ENCODE assay signal across 1 cellular context in the genomic region with DNA sequence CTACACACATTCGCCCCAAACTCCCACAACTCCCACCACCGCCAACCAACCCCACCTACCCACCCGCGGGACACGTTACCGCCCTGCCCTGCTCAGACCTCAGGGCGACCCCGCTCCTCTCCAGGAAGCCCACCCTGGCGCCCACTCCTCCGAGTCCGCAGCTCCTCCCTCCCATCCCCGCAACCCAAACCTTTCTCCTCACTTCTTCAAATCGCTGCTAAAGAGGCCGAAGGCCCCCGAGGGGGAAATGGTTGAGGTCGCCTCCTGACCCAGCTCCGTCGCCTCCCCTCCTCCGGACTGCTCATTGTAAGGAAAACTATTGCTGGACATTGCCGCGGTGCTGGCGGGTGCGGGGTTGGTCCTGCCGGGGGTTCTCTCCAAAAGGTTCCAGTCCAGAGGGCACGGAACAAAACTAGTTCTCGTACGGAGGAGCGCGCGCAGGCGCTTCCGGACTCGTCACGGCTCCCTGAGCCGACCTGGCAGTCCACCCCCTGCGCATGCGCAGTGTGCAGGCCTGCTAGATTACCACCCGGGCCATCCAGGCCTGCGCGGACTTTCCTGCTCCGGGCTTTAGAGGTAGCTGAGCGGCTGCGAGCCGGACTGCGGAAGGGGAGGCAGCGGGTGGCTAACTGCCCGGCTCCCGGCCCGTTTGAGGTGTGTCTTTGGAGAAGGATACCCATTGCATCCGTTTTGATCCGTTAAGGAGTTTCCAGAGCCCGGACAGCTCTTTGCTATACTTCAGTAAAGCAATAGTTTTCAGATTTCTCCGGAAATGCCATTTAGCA.
TF ChIP-seq lines count a peak whose summit lies in the region.

A gene with protein sequence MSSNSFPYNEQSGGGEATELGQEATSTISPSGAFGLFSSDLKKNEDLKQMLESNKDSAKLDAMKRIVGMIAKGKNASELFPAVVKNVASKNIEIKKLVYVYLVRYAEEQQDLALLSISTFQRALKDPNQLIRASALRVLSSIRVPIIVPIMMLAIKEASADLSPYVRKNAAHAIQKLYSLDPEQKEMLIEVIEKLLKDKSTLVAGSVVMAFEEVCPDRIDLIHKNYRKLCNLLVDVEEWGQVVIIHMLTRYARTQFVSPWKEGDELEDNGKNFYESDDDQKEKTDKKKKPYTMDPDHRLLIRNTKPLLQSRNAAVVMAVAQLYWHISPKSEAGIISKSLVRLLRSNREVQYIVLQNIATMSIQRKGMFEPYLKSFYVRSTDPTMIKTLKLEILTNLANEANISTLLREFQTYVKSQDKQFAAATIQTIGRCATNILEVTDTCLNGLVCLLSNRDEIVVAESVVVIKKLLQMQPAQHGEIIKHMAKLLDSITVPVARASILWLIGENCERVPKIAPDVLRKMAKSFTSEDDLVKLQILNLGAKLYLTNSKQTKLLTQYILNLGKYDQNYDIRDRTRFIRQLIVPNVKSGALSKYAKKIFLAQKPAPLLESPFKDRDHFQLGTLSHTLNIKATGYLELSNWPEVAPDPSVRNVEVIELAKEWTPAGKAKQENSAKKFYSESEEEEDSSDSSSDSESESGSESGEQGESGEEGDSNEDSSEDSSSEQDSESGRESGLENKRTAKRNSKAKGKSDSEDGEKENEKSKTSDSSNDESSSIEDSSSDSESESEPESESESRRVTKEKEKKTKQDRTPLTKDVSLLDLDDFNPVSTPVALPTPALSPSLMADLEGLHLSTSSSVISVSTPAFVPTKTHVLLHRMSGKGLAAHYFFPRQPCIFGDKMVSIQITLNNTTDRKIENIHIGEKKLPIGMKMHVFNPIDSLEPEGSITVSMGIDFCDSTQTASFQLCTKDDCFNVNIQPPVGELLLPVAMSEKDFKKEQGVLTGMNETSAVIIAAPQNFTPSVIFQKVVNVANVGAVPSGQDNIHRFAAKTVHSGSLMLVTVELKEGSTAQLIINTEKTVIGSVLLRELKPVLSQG (minus strand): TSS at position 449 of the 785 bp plus-strand sequence. CDS start 119 bp downstream, at position 330.

TF ChIP-seq in HepG2, 621 proteins besides CTCF, POLR2A, EP300 and RAD21 (continued from another document and continues in another):
- TF ChIP-seq ZNF776 (CRISPR knock-in tag; IDR thresholded peaks at IDR 0.05) (no peak), SETDB1 (CRISPR knock-in tag; IDR thresholded peaks at IDR 0.05; ENCODE audit: borderline replicate concordance) (no peak), MAFK (conservative IDR thresholded peaks at IDR 0.05 in 1 of 2, IDR thresholded peaks at IDR 0.05 in 1 of 2; ENCODE audit: low read length in 2 of 2) (no peak), MATR3 (CRISPR knock-in tag; IDR thresholded peaks at IDR 0.05) (no peak), ZNF180 (CRISPR knock-in tag; IDR thresholded peaks at IDR 0.05; ENCODE audit: borderline replicate concordance, low read depth) (peak; percentile 67; the same call in 1 of the 2 replicates), ZNF225 (CRISPR knock-in tag; IDR thresholded peaks at IDR 0.05) (no peak), ZNF546 (CRISPR knock-in tag; conservative IDR thresholded peaks at IDR 0.05) (no peak), ATF7 (IDR thresholded peaks at IDR 0.05) (no peak), ATF7 (CRISPR knock-in tag; IDR thresholded peaks at IDR 0.05) (no peak), CAMTA2 (CRISPR knock-in tag; IDR thresholded peaks at IDR 0.05; ENCODE audit: borderline replicate concordance) (no peak), MBNL3 (CRISPR knock-in tag; conservative IDR thresholded peaks at IDR 0.05) (no peak), MIXL1 (CRISPR knock-in tag; IDR thresholded peaks at IDR 0.05) (peak; percentile 62; the same call in 1 of the 2 replicates), MIER3 (CRISPR knock-in tag; IDR thresholded peaks at IDR 0.05; ENCODE audit: borderline replicate concordance) (peak; percentile 65; the same call in 1 of the 2 replicates), ZMAT3 (CRISPR knock-in tag; conservative IDR thresholded peaks at IDR 0.05) (0 out of 2 replicates have a peak, but pooled peaks have one; percentile 19), ERF (CRISPR knock-in tag; IDR thresholded peaks at IDR 0.05) (peak; percentile 90), SP1 (IDR thresholded peaks at IDR 0.05) (no peak), SP1 (CRISPR knock-in tag; IDR thresholded peaks at IDR 0.05) (peak; percentile 41; the same call in 1 of the 2 replicates), DMAP1 (CRISPR knock-in tag; IDR thresholded peaks at IDR 0.05) (peak; percentile 77; the same call in 1 of the 2 replicates), ZNF24 (IDR thresholded peaks at IDR 0.05) (no peak)
- TF ChIP-seq, protein P1, sequence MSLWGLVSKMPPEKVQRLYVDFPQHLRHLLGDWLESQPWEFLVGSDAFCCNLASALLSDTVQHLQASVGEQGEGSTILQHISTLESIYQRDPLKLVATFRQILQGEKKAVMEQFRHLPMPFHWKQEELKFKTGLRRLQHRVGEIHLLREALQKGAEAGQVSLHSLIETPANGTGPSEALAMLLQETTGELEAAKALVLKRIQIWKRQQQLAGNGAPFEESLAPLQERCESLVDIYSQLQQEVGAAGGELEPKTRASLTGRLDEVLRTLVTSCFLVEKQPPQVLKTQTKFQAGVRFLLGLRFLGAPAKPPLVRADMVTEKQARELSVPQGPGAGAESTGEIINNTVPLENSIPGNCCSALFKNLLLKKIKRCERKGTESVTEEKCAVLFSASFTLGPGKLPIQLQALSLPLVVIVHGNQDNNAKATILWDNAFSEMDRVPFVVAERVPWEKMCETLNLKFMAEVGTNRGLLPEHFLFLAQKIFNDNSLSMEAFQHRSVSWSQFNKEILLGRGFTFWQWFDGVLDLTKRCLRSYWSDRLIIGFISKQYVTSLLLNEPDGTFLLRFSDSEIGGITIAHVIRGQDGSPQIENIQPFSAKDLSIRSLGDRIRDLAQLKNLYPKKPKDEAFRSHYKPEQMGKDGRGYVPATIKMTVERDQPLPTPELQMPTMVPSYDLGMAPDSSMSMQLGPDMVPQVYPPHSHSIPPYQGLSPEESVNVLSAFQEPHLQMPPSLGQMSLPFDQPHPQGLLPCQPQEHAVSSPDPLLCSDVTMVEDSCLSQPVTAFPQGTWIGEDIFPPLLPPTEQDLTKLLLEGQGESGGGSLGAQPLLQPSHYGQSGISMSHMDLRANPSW (CRISPR knock-in tag; IDR thresholded peaks at IDR 0.05; ENCODE audit: borderline replicate concordance) = peak; percentile 85
- TF ChIP-seq, protein P2, sequence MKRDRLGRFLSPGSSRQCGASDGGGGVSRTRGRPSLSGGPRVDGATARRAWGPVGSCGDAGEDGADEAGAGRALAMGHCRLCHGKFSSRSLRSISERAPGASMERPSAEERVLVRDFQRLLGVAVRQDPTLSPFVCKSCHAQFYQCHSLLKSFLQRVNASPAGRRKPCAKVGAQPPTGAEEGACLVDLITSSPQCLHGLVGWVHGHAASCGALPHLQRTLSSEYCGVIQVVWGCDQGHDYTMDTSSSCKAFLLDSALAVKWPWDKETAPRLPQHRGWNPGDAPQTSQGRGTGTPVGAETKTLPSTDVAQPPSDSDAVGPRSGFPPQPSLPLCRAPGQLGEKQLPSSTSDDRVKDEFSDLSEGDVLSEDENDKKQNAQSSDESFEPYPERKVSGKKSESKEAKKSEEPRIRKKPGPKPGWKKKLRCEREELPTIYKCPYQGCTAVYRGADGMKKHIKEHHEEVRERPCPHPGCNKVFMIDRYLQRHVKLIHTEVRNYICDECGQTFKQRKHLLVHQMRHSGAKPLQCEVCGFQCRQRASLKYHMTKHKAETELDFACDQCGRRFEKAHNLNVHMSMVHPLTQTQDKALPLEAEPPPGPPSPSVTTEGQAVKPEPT (CRISPR knock-in tag; IDR thresholded peaks at IDR 0.05; ENCODE audit: low read depth) = no peak
- TF ChIP-seq, protein P3, sequence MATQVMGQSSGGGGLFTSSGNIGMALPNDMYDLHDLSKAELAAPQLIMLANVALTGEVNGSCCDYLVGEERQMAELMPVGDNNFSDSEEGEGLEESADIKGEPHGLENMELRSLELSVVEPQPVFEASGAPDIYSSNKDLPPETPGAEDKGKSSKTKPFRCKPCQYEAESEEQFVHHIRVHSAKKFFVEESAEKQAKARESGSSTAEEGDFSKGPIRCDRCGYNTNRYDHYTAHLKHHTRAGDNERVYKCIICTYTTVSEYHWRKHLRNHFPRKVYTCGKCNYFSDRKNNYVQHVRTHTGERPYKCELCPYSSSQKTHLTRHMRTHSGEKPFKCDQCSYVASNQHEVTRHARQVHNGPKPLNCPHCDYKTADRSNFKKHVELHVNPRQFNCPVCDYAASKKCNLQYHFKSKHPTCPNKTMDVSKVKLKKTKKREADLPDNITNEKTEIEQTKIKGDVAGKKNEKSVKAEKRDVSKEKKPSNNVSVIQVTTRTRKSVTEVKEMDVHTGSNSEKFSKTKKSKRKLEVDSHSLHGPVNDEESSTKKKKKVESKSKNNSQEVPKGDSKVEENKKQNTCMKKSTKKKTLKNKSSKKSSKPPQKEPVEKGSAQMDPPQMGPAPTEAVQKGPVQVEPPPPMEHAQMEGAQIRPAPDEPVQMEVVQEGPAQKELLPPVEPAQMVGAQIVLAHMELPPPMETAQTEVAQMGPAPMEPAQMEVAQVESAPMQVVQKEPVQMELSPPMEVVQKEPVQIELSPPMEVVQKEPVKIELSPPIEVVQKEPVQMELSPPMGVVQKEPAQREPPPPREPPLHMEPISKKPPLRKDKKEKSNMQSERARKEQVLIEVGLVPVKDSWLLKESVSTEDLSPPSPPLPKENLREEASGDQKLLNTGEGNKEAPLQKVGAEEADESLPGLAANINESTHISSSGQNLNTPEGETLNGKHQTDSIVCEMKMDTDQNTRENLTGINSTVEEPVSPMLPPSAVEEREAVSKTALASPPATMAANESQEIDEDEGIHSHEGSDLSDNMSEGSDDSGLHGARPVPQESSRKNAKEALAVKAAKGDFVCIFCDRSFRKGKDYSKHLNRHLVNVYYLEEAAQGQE (IDR thresholded peaks at IDR 0.05; ENCODE audit: borderline replicate concordance in 1 of 2, low read depth in 1 of 2, low read length in 2 of 2) = 0 out of 4 replicates have a peak, but pooled peaks of 1 of the 2 experiments have one; percentile 21
- TF ChIP-seq, protein P4, sequence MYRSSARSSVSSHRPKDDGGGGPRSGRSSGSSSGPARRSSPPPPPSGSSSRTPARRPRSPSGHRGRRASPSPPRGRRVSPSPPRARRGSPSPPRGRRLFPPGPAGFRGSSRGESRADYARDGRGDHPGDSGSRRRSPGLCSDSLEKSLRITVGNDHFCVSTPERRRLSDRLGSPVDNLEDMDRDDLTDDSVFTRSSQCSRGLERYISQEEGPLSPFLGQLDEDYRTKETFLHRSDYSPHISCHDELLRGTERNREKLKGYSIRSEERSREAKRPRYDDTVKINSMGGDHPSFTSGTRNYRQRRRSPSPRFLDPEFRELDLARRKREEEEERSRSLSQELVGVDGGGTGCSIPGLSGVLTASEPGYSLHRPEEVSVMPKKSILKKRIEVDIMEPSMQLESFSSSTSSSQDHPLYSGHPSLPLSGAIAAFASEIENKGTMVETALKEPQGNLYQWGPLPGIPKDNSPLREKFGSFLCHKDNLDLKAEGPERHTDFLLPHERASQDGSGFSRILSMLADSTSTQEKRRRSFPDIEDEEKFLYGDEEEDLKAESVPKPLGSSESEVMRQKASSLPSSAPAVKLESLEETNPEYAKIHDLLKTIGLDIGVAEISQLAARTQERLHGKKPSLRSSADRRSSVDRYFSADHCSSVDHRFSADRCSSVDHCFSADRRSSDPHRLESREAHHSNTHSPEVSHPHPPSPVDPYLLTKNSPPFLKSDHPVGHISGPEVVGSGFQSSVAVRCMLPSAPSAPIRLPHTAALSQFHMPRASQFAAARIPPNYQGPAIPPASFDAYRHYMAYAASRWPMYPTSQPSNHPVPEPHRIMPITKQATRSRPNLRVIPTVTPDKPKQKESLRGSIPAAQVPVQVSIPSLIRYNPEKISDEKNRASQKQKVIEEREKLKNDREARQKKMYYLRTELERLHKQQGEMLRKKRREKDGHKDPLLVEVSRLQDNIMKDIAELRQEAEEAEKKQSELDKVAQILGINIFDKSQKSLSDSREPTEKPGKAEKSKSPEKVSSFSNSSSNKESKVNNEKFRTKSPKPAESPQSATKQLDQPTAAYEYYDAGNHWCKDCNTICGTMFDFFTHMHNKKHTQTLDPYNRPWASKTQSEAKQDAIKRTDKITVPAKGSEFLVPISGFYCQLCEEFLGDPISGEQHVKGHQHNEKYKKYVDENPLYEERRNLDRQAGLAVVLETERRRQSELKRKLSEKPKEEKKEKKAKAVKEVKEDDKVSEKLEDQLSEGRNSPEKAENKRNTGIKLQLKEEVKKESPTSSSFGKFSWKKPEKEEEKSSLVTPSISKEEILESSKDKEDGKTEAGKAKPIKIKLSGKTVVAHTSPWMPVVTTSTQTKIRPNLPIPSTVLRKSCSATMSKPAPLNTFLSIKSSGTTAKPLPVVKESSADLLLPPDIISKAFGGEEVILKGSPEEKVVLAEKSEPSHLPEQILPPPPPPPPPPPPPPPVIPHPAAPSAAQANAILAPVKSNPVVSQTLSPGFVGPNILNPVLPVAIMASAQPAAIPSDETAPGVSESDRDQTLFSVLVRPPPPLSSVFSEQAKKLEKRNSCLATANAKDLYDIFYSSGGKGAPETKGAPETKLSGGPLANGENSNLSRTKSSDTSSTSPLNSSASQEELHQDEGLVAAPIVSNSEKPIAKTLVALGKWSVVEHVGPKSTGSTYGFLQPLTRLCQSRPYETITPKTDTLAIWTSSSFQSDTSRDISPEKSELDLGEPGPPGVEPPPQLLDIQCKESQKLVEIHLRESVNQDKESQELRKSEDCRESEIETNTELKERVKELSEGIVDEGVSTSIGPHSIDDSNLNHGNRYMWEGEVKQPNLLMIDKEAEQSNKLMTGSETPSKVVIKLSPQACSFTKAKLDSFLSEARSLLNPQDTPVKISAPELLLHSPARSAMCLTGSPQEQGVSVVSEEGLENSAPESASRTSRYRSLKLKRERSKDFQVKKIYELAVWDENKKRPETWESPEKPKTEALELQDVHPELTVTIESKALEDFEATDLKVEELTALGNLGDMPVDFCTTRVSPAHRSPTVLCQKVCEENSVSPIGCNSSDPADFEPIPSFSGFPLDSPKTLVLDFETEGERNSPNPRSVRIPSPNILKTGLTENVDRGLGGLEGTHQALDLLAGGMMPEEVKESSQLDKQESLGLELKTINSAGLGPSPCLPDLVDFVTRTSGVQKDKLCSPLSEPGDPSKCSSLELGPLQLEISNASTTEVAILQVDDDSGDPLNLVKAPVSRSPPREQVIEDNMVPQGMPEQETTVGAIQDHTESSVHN (CRISPR knock-in tag; IDR thresholded peaks at IDR 0.05) = no peak
- TF ChIP-seq, protein P5, sequence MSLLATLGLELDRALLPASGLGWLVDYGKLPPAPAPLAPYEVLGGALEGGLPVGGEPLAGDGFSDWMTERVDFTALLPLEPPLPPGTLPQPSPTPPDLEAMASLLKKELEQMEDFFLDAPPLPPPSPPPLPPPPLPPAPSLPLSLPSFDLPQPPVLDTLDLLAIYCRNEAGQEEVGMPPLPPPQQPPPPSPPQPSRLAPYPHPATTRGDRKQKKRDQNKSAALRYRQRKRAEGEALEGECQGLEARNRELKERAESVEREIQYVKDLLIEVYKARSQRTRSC (CRISPR knock-in tag; IDR thresholded peaks at IDR 0.05; ENCODE audit: low read depth) = peak; percentile 7; the same call in 1 of the 2 replicates
- TF ChIP-seq, protein P6, sequence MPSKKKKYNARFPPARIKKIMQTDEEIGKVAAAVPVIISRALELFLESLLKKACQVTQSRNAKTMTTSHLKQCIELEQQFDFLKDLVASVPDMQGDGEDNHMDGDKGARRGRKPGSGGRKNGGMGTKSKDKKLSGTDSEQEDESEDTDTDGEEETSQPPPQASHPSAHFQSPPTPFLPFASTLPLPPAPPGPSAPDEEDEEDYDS (CRISPR knock-in tag; IDR thresholded peaks at IDR 0.05) = peak; percentile 77
